Comparison of ENCODE assay signal across 17 cellular contexts in the genomic region with DNA sequence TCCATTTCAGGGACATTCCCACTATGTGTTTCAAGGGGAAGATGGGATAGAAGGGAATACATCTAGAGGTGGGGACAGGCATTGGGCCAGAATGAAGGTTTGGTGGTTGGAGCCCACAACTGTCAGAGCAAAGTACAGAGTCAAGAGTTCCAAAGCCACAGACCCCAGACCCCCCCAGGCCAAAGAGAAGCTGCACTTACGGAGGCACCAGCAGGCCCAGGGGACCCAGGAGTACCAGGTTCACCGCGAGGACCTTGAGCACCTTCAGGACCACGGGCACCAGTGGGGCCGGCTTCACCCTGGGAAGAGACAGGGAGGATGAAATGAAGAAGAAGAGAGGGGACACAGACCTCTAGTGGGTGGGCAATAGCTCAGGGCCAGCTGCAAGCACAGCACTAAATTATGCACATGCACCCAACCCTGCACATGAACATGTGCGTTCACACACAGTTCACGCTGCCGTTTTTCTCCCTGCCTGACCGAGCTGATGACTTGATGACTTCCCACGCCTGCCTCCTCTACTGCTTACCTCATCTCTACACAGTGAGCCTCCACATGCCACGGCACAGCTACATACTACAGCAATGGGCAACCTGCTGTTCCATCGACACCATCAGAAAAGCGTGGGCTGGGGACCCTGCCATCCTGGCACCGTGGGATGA. TPM values are rescaled to one million over a fixed set of nuclear protein-coding genes. Genes with fewer than 3 reads are reported as not detected.
DNase-seq lines count a peak whose midpoint lies in the region; ATAC-seq and TF ChIP-seq lines count a peak whose summit lies in the region.
"Had no signal": no experiment of that assay in that cellular context is flagged by ENCODE, and none has a peak within 500 bp of the region (broad histone marks: within the 10 kb centered on the region; RNA-seq: fewer than 3 reads in every experiment).

No MANE protein-coding gene starts in this region.

- H3K27me3 Mint-ChIP-seq in activated T-cell treated with anti-CD3 and anti-CD28 coated beads, Interleukin-2, amount 50 U/mL, for 24 hours, result peaks cover 9% of the 10 kb centered on the region
- peaks cover 14% of the 10 kb centered on the region for H3K27me3 Mint-ChIP-seq in activated T-cell treated with anti-CD3 and anti-CD28 coated beads, Interleukin-2, amount 50 U/mL, for 72 hours (ENCODE audit: low read depth)

- POLR2A ChIA-PET in Panc1 (lab: Charles Lee), result no interaction called here

- H3K27me3 ChIP-seq in Panc1 (ENCODE audit: control insufficient read depth, insufficient read depth, low read length), result no peaks in the 10 kb centered on the region
- H3K27me3 ChIP-seq in sigmoid colon, result no peaks in the 10 kb centered on the region

- DNase-seq in activated T-cell treated with anti-CD3 and anti-CD28 coated beads, Interleukin-2, amount 50 U/mL, for 24 hours, result peak; percentile 19
- no peak for DNase-seq in activated T-cell treated with anti-CD3 and anti-CD28 coated beads, Interleukin-2, amount 50 U/mL, for 72 hours
- DNase-seq in Panc1 (ENCODE audit: low read depth, low spot score) (no peak), kidney tubule cell (ENCODE audit: low spot score) (peak; percentile 18), sigmoid colon (peak; percentile 52), OCI-M1 (lab: John Stamatoyannopoulos, UW) (no peak), NCI-H748 treated with DMSO at 0.1 percent for 48 hours (lab: John Stamatoyannopoulos, UW) (no peak), islet precursor cell (no peak)
- DNase-seq: activated CD4-positive, alpha-beta memory T cell treated with anti-CD3 and anti-CD28 coated beads for 36 hours; activated naive CD8-positive, alpha-beta T cell treated with anti-CD3 and anti-CD28 coated beads, Interleukin-2, amount 50 U/mL, for 24 hours; activated T-cell treated with anti-CD3 and anti-CD28 coated beads, Interleukin-2, amount 50 U/mL, for 48 hours; naive B cell; NCI-H1694; NCI-H524 treated with DMSO at 0.1 percent for 48 hours had no signal

- H3K27ac ChIP-seq in Panc1 (ENCODE audit: low read length), result no peak overlapping the region
- no peak overlapping the region for H3K27ac ChIP-seq in sigmoid colon
- H3K27ac ChIP-seq: A549 had no signal

- H3K36me3 ChIP-seq in Panc1 (ENCODE audit: control insufficient read depth, insufficient read depth, low read length) (no peaks in the 10 kb centered on the region), sigmoid colon (no peaks in the 10 kb centered on the region)

- CTCF ChIA-PET in Panc1 (lab: Charles Lee), result no interaction called here

- no peaks in the 10 kb centered on the region for H3K36me3 Mint-ChIP-seq in activated T-cell treated with anti-CD3 and anti-CD28 coated beads, Interleukin-2, amount 50 U/mL, for 24 hours (ENCODE audit: low read depth)
- no peaks in the 10 kb centered on the region for H3K36me3 Mint-ChIP-seq in activated T-cell treated with anti-CD3 and anti-CD28 coated beads, Interleukin-2, amount 50 U/mL, for 72 hours (ENCODE audit: insufficient read depth in 2 of 2)
- H3K36me3 Mint-ChIP-seq: activated CD4-positive, alpha-beta memory T cell treated with anti-CD3 and anti-CD28 coated beads for 36 hours; naive B cell had no signal

- no peak for ATAC-seq in activated T-cell treated with anti-CD3 and anti-CD28 coated beads, Interleukin-2, amount 50 U/mL, for 72 hours (replicated peaks in 1 of 2)
- ATAC-seq in Panc1, result 0 out of 2 replicates have a peak, but pooled peaks have one; percentile 40
- ATAC-seq: A549; activated naive CD8-positive, alpha-beta T cell treated with anti-CD3 and anti-CD28 coated beads, Interleukin-2, amount 50 U/mL, for 24 hours; HCT116 had no signal

- TF ChIP-seq CTCF in Panc1 (IDR thresholded peaks at IDR 0.05) (no peak), sigmoid colon (IDR thresholded peaks at IDR 0.05) (no peak)

- no peak overlapping the region for H3K4me3 Mint-ChIP-seq in activated T-cell treated with anti-CD3 and anti-CD28 coated beads, Interleukin-2, amount 50 U/mL, for 24 hours
- H3K4me3 Mint-ChIP-seq in activated T-cell treated with anti-CD3 and anti-CD28 coated beads, Interleukin-2, amount 50 U/mL, for 72 hours, result no peak overlapping the region
- H3K4me3 Mint-ChIP-seq: activated CD4-positive, alpha-beta memory T cell treated with anti-CD3 and anti-CD28 coated beads for 36 hours; activated naive CD8-positive, alpha-beta T cell treated with anti-CD3 and anti-CD28 coated beads, Interleukin-2, amount 50 U/mL, for 24 hours had no signal

- intact Hi-C loops in Panc1 (cut with micrococcal nuclease; ENCODE audit: unreplicated experiment), result no loop called here
- intact Hi-C loops in sigmoid colon (cut with DNase I), result no loop called here

- no peak for TF ChIP-seq EP300 in sigmoid colon (IDR thresholded peaks at IDR 0.05)

- H3K4me1 ChIP-seq in Panc1 (ENCODE audit: control insufficient read depth, insufficient read depth, low read length) (no peaks in the 10 kb centered on the region), sigmoid colon (no peaks in the 10 kb centered on the region)
- H3K4me1 ChIP-seq: A549 had no signal

- no peak overlapping the region for H3K27ac Mint-ChIP-seq in activated T-cell treated with anti-CD3 and anti-CD28 coated beads, Interleukin-2, amount 50 U/mL, for 24 hours
- no peak overlapping the region for H3K27ac Mint-ChIP-seq in activated T-cell treated with anti-CD3 and anti-CD28 coated beads, Interleukin-2, amount 50 U/mL, for 72 hours
- H3K27ac Mint-ChIP-seq: activated CD4-positive, alpha-beta memory T cell treated with anti-CD3 and anti-CD28 coated beads for 36 hours; activated naive CD8-positive, alpha-beta T cell treated with anti-CD3 and anti-CD28 coated beads, Interleukin-2, amount 50 U/mL, for 24 hours had no signal

- BruUV-seq in Panc1 (replicated peaks; lab: Mats Ljungman, UMichigan), result no TSS peak

- 86 to 94% methylated on average over 14 of the region's 14 CpGs for WGBS in sigmoid colon, 2 donors

- H3K4me1 Mint-ChIP-seq in activated T-cell treated with anti-CD3 and anti-CD28 coated beads, Interleukin-2, amount 50 U/mL, for 24 hours (ENCODE audit: low read depth), result peaks cover 23% of the 10 kb centered on the region
- H3K4me1 Mint-ChIP-seq in activated T-cell treated with anti-CD3 and anti-CD28 coated beads, Interleukin-2, amount 50 U/mL, for 72 hours (ENCODE audit: low read depth), result peaks cover 18% of the 10 kb centered on the region

- H3K4me3 ChIP-seq in Panc1 (ENCODE audit: low read depth in 2 of 2, low read length in 2 of 2), result no peak overlapping the region
- H3K4me3 ChIP-seq in sigmoid colon, result no peak overlapping the region
- H3K4me3 ChIP-seq: A549 had no signal

- TF ChIP-seq POLR2A in sigmoid colon (IDR thresholded peaks at IDR 0.05), result no peak

- H3K9me3 Mint-ChIP-seq in activated T-cell treated with anti-CD3 and anti-CD28 coated beads, Interleukin-2, amount 50 U/mL, for 24 hours, result no peaks in the 10 kb centered on the region
- no peaks in the 10 kb centered on the region for H3K9me3 Mint-ChIP-seq in activated T-cell treated with anti-CD3 and anti-CD28 coated beads, Interleukin-2, amount 50 U/mL, for 72 hours
- H3K9me3 Mint-ChIP-seq: activated CD4-positive, alpha-beta memory T cell treated with anti-CD3 and anti-CD28 coated beads for 36 hours; activated naive CD8-positive, alpha-beta T cell treated with anti-CD3 and anti-CD28 coated beads, Interleukin-2, amount 50 U/mL, for 24 hours; naive B cell had no signal

- in situ Hi-C loops in Panc1 (cut with HindIII; ENCODE audit: low pct_unique_long_range_greater_than_20kb, low sequenced_read_pairs), result no loop called here

- H3K9me3 ChIP-seq in Panc1 (ENCODE audit: control insufficient read depth, insufficient read depth, low read depth, low read length), result no peaks in the 10 kb centered on the region
- no peaks in the 10 kb centered on the region for H3K9me3 ChIP-seq in sigmoid colon
- H3K9me3 ChIP-seq: A549 had no signal

RNA-seq across cellular contexts. Expression of gene COL2A1, which starts 16.7 kb away (rescaled TPM):
- under 1 TPM in 1 of 2 donors, not detected in 1; 0.14 TPM for total RNA-seq in activated T-cell treated with anti-CD3 and anti-CD28 coated beads, Interleukin-2, amount 50 U/mL, for 72 hours
- total RNA-seq in Panc1 (2021; ENCODE audit: unreplicated experiment) (1.4 TPM), sigmoid colon (not detected)
- polyA plus RNA-seq in Panc1 (2012; ENCODE audit: insufficient read length), result 0.55 TPM
- polyA plus RNA-seq in sigmoid colon, result under 1 TPM in 2 of 3 donors, not detected in 1; 0.17 to 0.60 TPM
- total RNA-seq: activated CD4-positive, alpha-beta memory T cell treated with anti-CD3 and anti-CD28 coated beads for 36 hours had no signal
- polyA plus RNA-seq: liver had no signal

RNA-seq across cellular contexts. Expression of gene TMEM106C, which starts 24.1 kb away (rescaled TPM):
- 100 to 1,000 TPM; 124 to 149 TPM for total RNA-seq in activated T-cell treated with anti-CD3 and anti-CD28 coated beads, Interleukin-2, amount 50 U/mL, for 72 hours
- 93.7 TPM for total RNA-seq in Panc1 (2021; ENCODE audit: unreplicated experiment)
- polyA plus RNA-seq in Panc1 (2012; ENCODE audit: insufficient read length), result 80.2 TPM
- total RNA-seq in sigmoid colon, result 100 to 1,000 TPM in 2 of 4 donors, 10 to 100 TPM in 2; 46.2 to 122 (median 92.2) TPM
- 100 to 1,000 TPM; 145 to 199 (median 169) TPM for polyA plus RNA-seq in sigmoid colon

Comparison
In these comparisons a context has a peak if more than half of its experiments do, and no peak if none do; other contexts are left out.
1. DNase-seq: peak in activated T-cell treated with anti-CD3 and anti-CD28 coated beads, Interleukin-2, amount 50 U/mL, for 24 hours (single experiment), kidney tubule cell (single experiment) and sigmoid colon (single experiment); none in activated T-cell treated with anti-CD3 and anti-CD28 coated beads, Interleukin-2, amount 50 U/mL, for 72 hours (0 of 2), Panc1 (single experiment), OCI-M1 (single experiment), NCI-H748 treated with DMSO at 0.1 percent for 48 hours (single experiment) and islet precursor cell (single experiment).